Comparison of ENCODE assay signal across 12 cellular contexts in genomic region chr19:17202713-17203112, GRCh38. TPM values are rescaled to one million over a fixed set of nuclear protein-coding genes. Genes with fewer than 3 reads are reported as not detected.
DNase-seq lines count a peak whose midpoint lies in the region; ATAC-seq, FAIRE-seq and TF ChIP-seq lines count a peak whose summit lies in the region.
"Had no signal": no experiment of that assay in that cellular context is flagged by ENCODE, and none has a peak within 500 bp of the region (broad histone marks: within the 10 kb centered on the region; RNA-seq: fewer than 3 reads in every experiment).

No MANE protein-coding gene starts in this region.

- H2BK120ac ChIP-seq in IMR-90 (ENCODE audit: low read depth, low read length) (no peak overlapping the region), neuronal stem cell (ENCODE audit: low read depth, low read length) (no peak overlapping the region)

- H3K56ac ChIP-seq in IMR-90 (ENCODE audit: extremely low read depth, insufficient read depth, low read length), result no peak overlapping the region

- H3K27ac ChIP-seq in IMR-90 (ENCODE audit: insufficient read depth, low read length) (no peak overlapping the region), GM12878 (ENCODE audit: control insufficient read depth, insufficient read depth) (no peak overlapping the region), neuronal stem cell (replicated peaks; ENCODE audit: low read length) (no peak overlapping the region), coronary artery (no peak overlapping the region)
- H3K27ac ChIP-seq: BLaER1 treated with 17β-estradiol and CSF1 and Interleukin-3, amounts not matched to agents 10 nM and 100 nM had no signal

- WGBS in IMR-90 (ENCODE audit: extremely low coverage in 2 of 2, insufficient read length in 1 of 2), 2 experiments, result 96% methylated on average over 15 of the region's 17 CpGs; no CpG with 5 or more reads in 1 of the 2 experiments
- 95% methylated on average over 16 of the region's 17 CpGs for WGBS in GM12878 (ENCODE audit: insufficient coverage, insufficient replicate concordance, low lambda C conversion rate, missing lambda C conversion rate)
- WGBS in neuronal stem cell (ENCODE audit: extremely low coverage in 2 of 2, insufficient read length in 2 of 2, insufficient replicate concordance in 1 of 2), 2 donors, result no CpG with 5 or more reads among the region's 17 CpGs

- H2BK15ac ChIP-seq in IMR-90 (ENCODE audit: low read depth, low read length) (no peak overlapping the region), neuronal stem cell (ENCODE audit: low read length) (no peak overlapping the region)

- no peaks in the 10 kb centered on the region for H3K27me3 ChIP-seq in IMR-90 (ENCODE audit: control insufficient read depth, insufficient read depth, low read length)
- H3K27me3 ChIP-seq in GM12878 (replicated peaks in 1 of 2; ENCODE audit: control insufficient read depth in 2 of 2, insufficient read depth in 2 of 2, low read length in 1 of 2), result no peaks in the 10 kb centered on the region
- H3K27me3 ChIP-seq in neuronal stem cell (ENCODE audit: control insufficient read depth in 3 of 3, insufficient read depth in 3 of 3, low read depth in 1 of 3, low read length in 3 of 3), result no peaks in the 10 kb centered on the region
- H3K27me3 ChIP-seq in MG63, result no peaks in the 10 kb centered on the region
- H3K27me3 ChIP-seq: BLaER1 treated with 17β-estradiol and CSF1 and Interleukin-3, amounts not matched to agents 10 nM and 100 nM had no signal

- POLR2A ChIA-PET in IMR-90 (lab: Charles Lee; ENCODE audit: unreplicated experiment), result no interaction called here
- POLR2A ChIA-PET in GM12878 (lab: Charles Lee), result no interaction called here

- H3K27ac Mint-ChIP-seq in stimulated activated memory B cell treated with anti-CD40 and anti-IgM and Interleukin-4, amounts not matched to agents 10 μg/mL and 1 μg/mL and 100 μg/mL, for 72 hours, result no peak overlapping the region

- ATAC-seq in IMR-90 (ENCODE audit: low read depth) (no peak), GM12878 (no peak)
- peak; percentile 17 for ATAC-seq in stimulated activated memory B cell treated with anti-CD40 and anti-IgM and Interleukin-4, amounts not matched to agents 10 μg/mL and 1 μg/mL and 100 μg/mL, for 72 hours
- ATAC-seq: HepG2 had no signal

- H3K18ac ChIP-seq in IMR-90 (ENCODE audit: low read depth, low read length), result no peak overlapping the region
- H3K18ac ChIP-seq in neuronal stem cell (ENCODE audit: low read length), result no peak overlapping the region

- H3K79me1 ChIP-seq in IMR-90 (ENCODE audit: low read depth in 1 of 2, low read length in 2 of 2) (peaks cover 6 to 20% of the 10 kb centered on the region in 2 experiments; a peak in 3 of 4 replicates), neuronal stem cell (ENCODE audit: low read depth, low read length) (peaks cover 6% of the 10 kb centered on the region)

- no peak overlapping the region for H2BK5ac ChIP-seq in IMR-90 (ENCODE audit: low read depth, low read length, poor library complexity, severe bottlenecking)
- H2BK5ac ChIP-seq in neuronal stem cell (ENCODE audit: low read length), result no peak overlapping the region

- no peaks in the 10 kb centered on the region for H3K4me1 ChIP-seq in IMR-90 (ENCODE audit: control insufficient read depth, insufficient read depth, low read length)
- H3K4me1 ChIP-seq in GM12878 (ENCODE audit: control insufficient read depth, insufficient read depth, low read length), result no peaks in the 10 kb centered on the region
- no peaks in the 10 kb centered on the region for H3K4me1 ChIP-seq in neuronal stem cell (ENCODE audit: control insufficient read depth in 2 of 2, insufficient read depth in 1 of 2, low read depth in 1 of 2, low read length in 2 of 2)

- CTCF ChIA-PET in IMR-90 (lab: Yijun Ruan, JAX) (no interaction called here), GM12878 (lab: Yijun Ruan, JAX) (no interaction called here)

- no peak overlapping the region for H3K4me3 Mint-ChIP-seq in stimulated activated memory B cell treated with anti-CD40 and anti-IgM and Interleukin-4, amounts not matched to agents 10 μg/mL and 1 μg/mL and 100 μg/mL, for 72 hours
- H3K4me3 Mint-ChIP-seq: CD4-positive, CD25-positive, alpha-beta regulatory T cell had no signal

- RAD21 ChIA-PET in GM12878 (lab: Charles Lee; ENCODE audit: unreplicated experiment), result no interaction called here

- dilution Hi-C loops in IMR-90 (cut with HindIII; ENCODE audit: low sequenced_read_pairs, unreplicated experiment), result no loop called here

- intact Hi-C loops in IMR-90 (cut with micrococcal nuclease), result no loop called here
- intact Hi-C loops in GM12878 (cut with micrococcal nuclease; ENCODE audit: unreplicated experiment), result no loop called here
- intact Hi-C loops in head of caudate nucleus (cut with DNase I), result no loop called here

- H3K36me3 ChIP-seq in IMR-90 (ENCODE audit: control insufficient read depth, insufficient read depth, low read length) (peaks cover 84% of the 10 kb centered on the region), GM12878 (ENCODE audit: control insufficient read depth in 2 of 2, insufficient read depth in 2 of 2, low read length in 1 of 2) (peaks cover 20 to 45% of the 10 kb centered on the region in 2 experiments), neuronal stem cell (replicated peaks in 1 of 2; ENCODE audit: control insufficient read depth in 2 of 2, insufficient read depth in 2 of 2, low read length in 2 of 2) (peaks cover 32 to 94% of the 10 kb centered on the region in 2 donors), MG63 (peaks cover 62% of the 10 kb centered on the region)

- H2AFZ ChIP-seq in IMR-90 (replicated peaks; ENCODE audit: low read length, poor library complexity), result peak overlapping the region; percentile 21
- H2AFZ ChIP-seq in GM12878 (ENCODE audit: control insufficient read depth, low read depth, low read length), result no peak overlapping the region
- H2AFZ ChIP-seq in neuronal stem cell (ENCODE audit: low read length), result no peak overlapping the region

- H4K91ac ChIP-seq in IMR-90 (ENCODE audit: insufficient read depth, low read depth, low read length), result no peak overlapping the region
- H4K91ac ChIP-seq in neuronal stem cell (ENCODE audit: low read depth, low read length, poor library complexity), result no peak overlapping the region

- peaks cover 74% of the 10 kb centered on the region for H3K36me3 Mint-ChIP-seq in stimulated activated memory B cell treated with anti-CD40 and anti-IgM and Interleukin-4, amounts not matched to agents 10 μg/mL and 1 μg/mL and 100 μg/mL, for 72 hours

- no peak for FAIRE-seq in GM12878 (lab: Jason Lieb, UNC)
- FAIRE-seq: H54, HepG2 had no signal

- H3K9ac ChIP-seq in IMR-90 (ENCODE audit: low read depth, low read length) (no peak overlapping the region), GM12878 (ENCODE audit: control insufficient read depth, insufficient read depth, low read length) (no peak overlapping the region), neuronal stem cell (ENCODE audit: low read depth, low read length, poor library complexity) (no peak overlapping the region)
- H3K9ac ChIP-seq: BLaER1 treated with 17β-estradiol and CSF1 and Interleukin-3, amounts not matched to agents 10 nM and 100 nM had no signal

- H3K4me2 ChIP-seq in IMR-90 (ENCODE audit: low read depth, low read length), result no peak overlapping the region
- H3K4me2 ChIP-seq in GM12878 (ENCODE audit: control insufficient read depth, insufficient read depth), result no peak overlapping the region
- no peak overlapping the region for H3K4me2 ChIP-seq in neuronal stem cell (ENCODE audit: insufficient read depth, low read length, poor library complexity, severe bottlenecking)
- H3K4me2 ChIP-seq: BLaER1 treated with 17β-estradiol and CSF1 and Interleukin-3, amounts not matched to agents 10 nM and 100 nM had no signal

- H3K79me2 ChIP-seq in GM12878 (ENCODE audit: control insufficient read depth, insufficient read depth, low read length), result no peaks in the 10 kb centered on the region

- peaks cover 6% of the 10 kb centered on the region for H3K4me1 Mint-ChIP-seq in stimulated activated memory B cell treated with anti-CD40 and anti-IgM and Interleukin-4, amounts not matched to agents 10 μg/mL and 1 μg/mL and 100 μg/mL, for 72 hours

- no peak overlapping the region for H4K8ac ChIP-seq in IMR-90 (ENCODE audit: low read depth in 2 of 2, low read length in 2 of 2)
- H4K8ac ChIP-seq in neuronal stem cell (ENCODE audit: low read depth, low read length), result peak overlapping the region; percentile 65

- no peaks in the 10 kb centered on the region for H3K9me3 ChIP-seq in IMR-90 (ENCODE audit: control insufficient read depth, insufficient read depth, low read length)
- H3K9me3 ChIP-seq in GM12878 (replicated peaks; ENCODE audit: control insufficient read depth, insufficient read depth, low read length), result no peaks in the 10 kb centered on the region
- H3K9me3 ChIP-seq in neuronal stem cell (replicated peaks in 1 of 2; ENCODE audit: control insufficient read depth in 2 of 2, insufficient read depth in 1 of 2, low read depth in 1 of 2, low read length in 2 of 2), result peaks cover 4 to 6% of the 10 kb centered on the region in 2 donors
- no peaks in the 10 kb centered on the region for H3K9me3 ChIP-seq in MG63
- H3K9me3 ChIP-seq: BLaER1 treated with 17β-estradiol and CSF1 and Interleukin-3, amounts not matched to agents 10 nM and 100 nM had no signal

- no peak overlapping the region for H3K23ac ChIP-seq in IMR-90 (ENCODE audit: low read depth, low read length)
- no peak overlapping the region for H3K23ac ChIP-seq in neuronal stem cell (ENCODE audit: low read depth, low read length, poor library complexity)

- H4K5ac ChIP-seq in IMR-90 (ENCODE audit: low read depth, low read length), result no peak overlapping the region

- peaks cover 3% of the 10 kb centered on the region; the same call in 1 of the 2 replicates for H3K9me1 ChIP-seq in IMR-90 (ENCODE audit: insufficient read depth, low read length)

- H3K14ac ChIP-seq in IMR-90 (replicated peaks; ENCODE audit: low read depth, low read length) (no peak overlapping the region), neuronal stem cell (ENCODE audit: low read length) (no peak overlapping the region)

- BruUV-seq in IMR-90 (replicated peaks; lab: Mats Ljungman, UMichigan) (no TSS peak), GM12878 (replicated peaks; lab: Mats Ljungman, UMichigan) (no TSS peak)

- TF ChIP-seq CTCF in IMR-90 (conservative IDR thresholded peaks at IDR 0.05; ENCODE audit: low read depth, low read length) (no peak), GM12878 (IDR thresholded peaks at IDR 0.05 in 2 of 3, conservative IDR thresholded peaks at IDR 0.05 in 1 of 3; ENCODE audit: control insufficient read depth in 2 of 3, extremely low read depth in 1 of 3, insufficient read depth in 1 of 3, low read depth in 3 of 3, low read length in 3 of 3) (no peak), coronary artery (IDR thresholded peaks at IDR 0.05) (no peak)

- H3K4ac ChIP-seq in IMR-90 (ENCODE audit: low read depth, low read length) (no peak overlapping the region), neuronal stem cell (ENCODE audit: low read length) (no peak overlapping the region)

- TF ChIP-seq RAD21 in IMR-90 (IDR thresholded peaks at IDR 0.05; ENCODE audit: low read length) (no peak), GM12878 (IDR thresholded peaks at IDR 0.05; ENCODE audit: insufficient read depth, low read depth, low read length) (no peak)

- peaks cover 12% of the 10 kb centered on the region for H4K20me1 ChIP-seq in IMR-90 (ENCODE audit: insufficient read depth, low read length)
- no peaks in the 10 kb centered on the region for H4K20me1 ChIP-seq in GM12878 (ENCODE audit: control insufficient read depth, insufficient read depth)

- H2AK5ac ChIP-seq in IMR-90 (ENCODE audit: low read depth, low read length) (no peak overlapping the region), neuronal stem cell (ENCODE audit: low read depth, low read length) (no peak overlapping the region)

- TF ChIP-seq POLR2A in IMR-90 (IDR thresholded peaks at IDR 0.05; ENCODE audit: low read depth, low read length), result no peak
- TF ChIP-seq POLR2A in GM12878 (IDR thresholded peaks at IDR 0.05; ENCODE audit: low read depth, low read length), result peak; percentile 39; the same call in 1 of the 2 replicates

- H2AK9ac ChIP-seq in IMR-90 (replicated peaks; ENCODE audit: low read depth, low read length, poor library complexity), result peak overlapping the region; percentile 55

- H2BK20ac ChIP-seq in IMR-90 (ENCODE audit: low read depth, low read length), result no peak overlapping the region

- no peaks in the 10 kb centered on the region for H3K27me3 Mint-ChIP-seq in stimulated activated memory B cell treated with anti-CD40 and anti-IgM and Interleukin-4, amounts not matched to agents 10 μg/mL and 1 μg/mL and 100 μg/mL, for 72 hours
- H3K27me3 Mint-ChIP-seq: CD4-positive, CD25-positive, alpha-beta regulatory T cell had no signal

- H3K4me3 ChIP-seq in IMR-90 (ENCODE audit: insufficient read depth, low read depth, low read length) (no peak overlapping the region), GM12878 (no peak overlapping the region), neuronal stem cell (ENCODE audit: low read length in 2 of 2) (peak overlapping the region in 1 of 2 donors; percentile 66), coronary artery (no peak overlapping the region), MG63 (no peak overlapping the region)
- H3K4me3 ChIP-seq: BLaER1 treated with 17β-estradiol and CSF1 and Interleukin-3, amounts not matched to agents 10 nM and 100 nM had no signal

- TF ChIP-seq EP300 in GM12878 (IDR thresholded peaks at IDR 0.05; ENCODE audit: borderline replicate concordance in 1 of 2, control insufficient read depth in 1 of 2, low read depth in 2 of 2, low read length in 2 of 2), result no peak

- no peaks in the 10 kb centered on the region for H3K9me3 Mint-ChIP-seq in stimulated activated memory B cell treated with anti-CD40 and anti-IgM and Interleukin-4, amounts not matched to agents 10 μg/mL and 1 μg/mL and 100 μg/mL, for 72 hours
- H3K9me3 Mint-ChIP-seq: CD4-positive, CD25-positive, alpha-beta regulatory T cell had no signal

- DNase-seq in IMR-90 (no peak), GM12878 (ENCODE audit: low read depth, low spot score) (no peak), neuronal stem cell (ENCODE audit: low spot score) (no peak), coronary artery (ENCODE audit: low spot score) (no peak), head of caudate nucleus (no peak), MG63 (no peak)
- DNase-seq: GF-D8 had no signal

- in situ Hi-C loops in IMR-90 (cut with MboI; ENCODE audit: low sequenced_read_pairs) (loop anchor here (10.0 kb wide), 1 partner anchor 82 kb away; the partner anchor contains the start of gene ANKLE1), GM12878 (cut with MboI) (no loop called here)

- H2BK12ac ChIP-seq in neuronal stem cell (ENCODE audit: low read length), result no peak overlapping the region

- SMC1A ChIA-PET in GM12878 (lab: Charles Lee; ENCODE audit: uncharacterized antibody, unreplicated experiment), result no interaction called here

RNA-seq across cellular contexts. Expression of gene USE1, which starts 12.4 kb away (rescaled TPM):
- total RNA-seq in IMR-90 (2012; rRNA removed) (17.2 and 18.1 TPM in 2 replicates), GM12878 (2014; rRNA removed) (10.9 and 16.7 TPM in 2 replicates), GM12878 (2014; rRNA removed; fragmentation: Illumina TruSeq; extraction: Trizol) (11.4 and 13.6 TPM in 2 replicates), GM12878 (2021) (18.6 and 19.6 TPM in 2 replicates)
- polyA plus RNA-seq in IMR-90 (2012; rRNA removed) (24.2 and 28.7 TPM in 2 replicates), GM12878 (2011; rRNA removed) (7.4 and 13.8 TPM in 2 replicates), GM12878 (2014; fragmentation: Illumina TruSeq; extraction: Trizol) (3.7 and 9.7 TPM in 2 replicates), GM12878 (2014; fragmentation: Nextera tagmentation; extraction: Ambion mirVana) (10 to 100 TPM in 1 of 2 experiments, 1 to 10 TPM in 1; 9.7 to 15.4 TPM), GM12878 (2014; rRNA removed) (23.3 and 24.0 TPM in 2 replicates), GM12878 (2016; fragmentation: Nextera tagmentation; extraction: Ambion mirVana) (10 to 100 TPM; 18.1 to 23.7 TPM)
- polyA plus RNA-seq in IMR-90 (2012; cell fraction: cytosol; rRNA removed), result 34.3 and 38.4 TPM in 2 replicates
- 59.3 and 74.9 TPM in 2 replicates for polyA plus RNA-seq in IMR-90 (2012; cell fraction: nucleus; rRNA removed; ENCODE audit: low replicate concordance)
- total RNA-seq in GM12878 (2013; cell fraction: nucleolus; rRNA removed), result 12.2 and 13.0 TPM in 2 replicates
- polyA plus RNA-seq in GM12878 (2011; ENCODE audit: low read depth), result 25.4 TPM
- polyA plus RNA-seq in GM12878 (2011; cell fraction: cytosol; rRNA removed), result 16.2 and 19.0 TPM in 2 replicates
- polyA plus RNA-seq in GM12878 (2011; cell fraction: nucleus; rRNA removed), result 23.2 and 23.5 TPM in 2 replicates
- 29.7 and 29.8 TPM in 2 replicates for polyA plus RNA-seq in GM12878 (2012)
- 5.6 and 6.7 TPM in 2 replicates for polyA minus RNA-seq in GM12878 (2011; rRNA and poly(A)+ RNA removed)
- polyA minus RNA-seq in GM12878 (2011; cell fraction: cytosol; rRNA and poly(A)+ RNA removed), result 2.4 and 5.4 TPM in 2 replicates
- polyA minus RNA-seq in GM12878 (2011; cell fraction: nucleus; rRNA and poly(A)+ RNA removed), result 4.0 and 6.0 TPM in 2 replicates
- 10.0 TPM for polyA plus RNA-seq in neuronal stem cell (2013, experiment 1 of 2)
- 10.0 TPM for polyA plus RNA-seq in neuronal stem cell (2013, experiment 2 of 2)
- 63.4 and 77.0 TPM in 2 replicates for total RNA-seq in MG63 (2014; rRNA removed; shearing (Covaris generic); ENCODE audit: low replicate concordance)

RNA-seq across cellular contexts. Expression of gene OCEL1, which starts 23.3 kb away (rescaled TPM):
- 0.83 and 1.1 TPM in 2 replicates for total RNA-seq in IMR-90 (2012; rRNA removed)
- 5.7 and 7.2 TPM in 2 replicates for polyA plus RNA-seq in IMR-90 (2012; rRNA removed)
- 6.4 and 8.3 TPM in 2 replicates for polyA plus RNA-seq in IMR-90 (2012; cell fraction: cytosol; rRNA removed)
- 10.6 and 10.7 TPM in 2 replicates for polyA plus RNA-seq in IMR-90 (2012; cell fraction: nucleus; rRNA removed; ENCODE audit: low replicate concordance)
- 2.9 and 4.6 TPM in 2 replicates for total RNA-seq in GM12878 (2013; cell fraction: nucleolus; rRNA removed)
- total RNA-seq in GM12878 (2014; rRNA removed), result 3.1 and 3.2 TPM in 2 replicates
- 3.2 and 3.4 TPM in 2 replicates for total RNA-seq in GM12878 (2014; rRNA removed; fragmentation: Illumina TruSeq; extraction: Trizol)
- total RNA-seq in GM12878 (2021), result 11.9 and 15.8 TPM in 2 replicates
- polyA plus RNA-seq in GM12878 (2011; ENCODE audit: low read depth), result 65.4 TPM
- polyA plus RNA-seq in GM12878 (2011; rRNA removed), result 1.4 and 2.8 TPM in 2 replicates
- 5.3 and 7.2 TPM in 2 replicates for polyA plus RNA-seq in GM12878 (2011; cell fraction: cytosol; rRNA removed)
- 6.9 and 7.6 TPM in 2 replicates for polyA plus RNA-seq in GM12878 (2011; cell fraction: nucleus; rRNA removed)
- polyA plus RNA-seq in GM12878 (2012), result 11.7 and 15.6 TPM in 2 replicates
- 7.4 and 9.9 TPM in 2 replicates for polyA plus RNA-seq in GM12878 (2014; fragmentation: Illumina TruSeq; extraction: Trizol)
- polyA plus RNA-seq in GM12878 (2014; fragmentation: Nextera tagmentation; extraction: Ambion mirVana), result 1 to 10 TPM; 3.6 to 7.8 TPM
- polyA plus RNA-seq in GM12878 (2014; rRNA removed), result 7.5 and 7.8 TPM in 2 replicates
- 10 to 100 TPM; 14.4 to 18.2 TPM for polyA plus RNA-seq in GM12878 (2016; fragmentation: Nextera tagmentation; extraction: Ambion mirVana)
- 1.8 and 3.1 TPM in 2 replicates for polyA minus RNA-seq in GM12878 (2011; rRNA and poly(A)+ RNA removed)
- 1.9 and 7.1 TPM in 2 replicates for polyA minus RNA-seq in GM12878 (2011; cell fraction: cytosol; rRNA and poly(A)+ RNA removed)
- 2.3 and 2.8 TPM in 2 replicates for polyA minus RNA-seq in GM12878 (2011; cell fraction: nucleus; rRNA and poly(A)+ RNA removed)
- 16.5 TPM for polyA plus RNA-seq in neuronal stem cell (2013, experiment 1 of 2)
- polyA plus RNA-seq in neuronal stem cell (2013, experiment 2 of 2), result 16.7 TPM
- total RNA-seq in MG63 (2014; rRNA removed; shearing (Covaris generic); ENCODE audit: low replicate concordance), result 2.8 and 7.8 TPM in 2 replicates

RNA-seq across cellular contexts. Expression of gene NR2F6, which starts 43.0 kb away (rescaled TPM):
- total RNA-seq in IMR-90 (2012; rRNA removed) (8.4 and 10.0 TPM in 2 replicates), GM12878 (2014; rRNA removed) (11.8 and 12.8 TPM in 2 replicates), GM12878 (2014; rRNA removed; fragmentation: Illumina TruSeq; extraction: Trizol) (2.3 and 2.7 TPM in 2 replicates), GM12878 (2021) (13.3 and 15.5 TPM in 2 replicates)
- polyA plus RNA-seq in IMR-90 (2012; rRNA removed) (20.5 and 28.5 TPM in 2 replicates), GM12878 (2011; rRNA removed) (1.7 and 3.9 TPM in 2 replicates), GM12878 (2014; fragmentation: Illumina TruSeq; extraction: Trizol) (0.48 and 1.4 TPM in 2 replicates), GM12878 (2014; fragmentation: Nextera tagmentation; extraction: Ambion mirVana) (under 1 TPM; 0.18 to 0.75 TPM), GM12878 (2014; rRNA removed) (11.3 and 14.1 TPM in 2 replicates), GM12878 (2016; fragmentation: Nextera tagmentation; extraction: Ambion mirVana) (1 to 10 TPM; 8.4 to 8.6 TPM)
- 18.7 and 47.4 TPM in 2 replicates for polyA plus RNA-seq in IMR-90 (2012; cell fraction: cytosol; rRNA removed)
- polyA plus RNA-seq in IMR-90 (2012; cell fraction: nucleus; rRNA removed; ENCODE audit: low replicate concordance), result 17.3 and 46.5 TPM in 2 replicates
- 4.8 and 4.9 TPM in 2 replicates for total RNA-seq in GM12878 (2013; cell fraction: nucleolus; rRNA removed)
- 0.62 TPM for polyA plus RNA-seq in GM12878 (2011; ENCODE audit: low read depth)
- 5.8 and 10.7 TPM in 2 replicates for polyA plus RNA-seq in GM12878 (2011; cell fraction: cytosol; rRNA removed)
- 7.8 and 12.0 TPM in 2 replicates for polyA plus RNA-seq in GM12878 (2011; cell fraction: nucleus; rRNA removed)
- 4.0 and 5.0 TPM in 2 replicates for polyA plus RNA-seq in GM12878 (2012)
- polyA minus RNA-seq in GM12878 (2011; rRNA and poly(A)+ RNA removed), result 2.1 and 3.1 TPM in 2 replicates
- polyA minus RNA-seq in GM12878 (2011; cell fraction: cytosol; rRNA and poly(A)+ RNA removed), result 6.3 and 6.9 TPM in 2 replicates
- polyA minus RNA-seq in GM12878 (2011; cell fraction: nucleus; rRNA and poly(A)+ RNA removed), result 2.2 and 4.7 TPM in 2 replicates
- 34.2 TPM for polyA plus RNA-seq in neuronal stem cell (2013, experiment 1 of 2)
- 34.5 TPM for polyA plus RNA-seq in neuronal stem cell (2013, experiment 2 of 2)
- total RNA-seq in MG63 (2014; rRNA removed; shearing (Covaris generic); ENCODE audit: low replicate concordance), result 87.8 and 95.5 TPM in 2 replicates
